ENCODE assay signal across 12 cellular contexts in genomic region chr1:117615474-117615873, GRCh38. TPM values are rescaled to one million over a fixed set of nuclear protein-coding genes. Genes with fewer than 3 reads are reported as not detected.
DNase-seq lines count a peak whose midpoint lies in the region; ATAC-seq and TF ChIP-seq lines count a peak whose summit lies in the region.
"Had no signal": no experiment of that assay in that cellular context is flagged by ENCODE, and none has a peak within 500 bp of the region (broad histone marks: within the 10 kb centered on the region; RNA-seq: fewer than 3 reads in every experiment).

No MANE protein-coding gene starts in this region.

- no peaks in the 10 kb centered on the region for H3K27me3 Mint-ChIP-seq in IgD-negative memory B cell
- no peaks in the 10 kb centered on the region for H3K27me3 Mint-ChIP-seq in activated CD8-positive, alpha-beta memory T cell treated with anti-CD3 and anti-CD28 coated beads, Interleukin-2, amount 10 ng/mL, durations not matched to agents 7 days and 5 days
- no peaks in the 10 kb centered on the region for H3K27me3 Mint-ChIP-seq in natural killer cell treated with Interleukin-12 subunit alpha and Interleukin-12 subunit beta and Interleukin-15 and Interleukin-18, amount 100 ng/mL, for 72 hours
- peaks cover 4% of the 10 kb centered on the region for H3K27me3 Mint-ChIP-seq in endothelial cell (ENCODE audit: unreplicated experiment)
- H3K27me3 Mint-ChIP-seq: stimulated activated naive CD8-positive, alpha-beta T cell treated with anti-CD3 and anti-CD28 coated beads, Interleukin-15, Interleukin-2, amounts not matched to agents 100 ng/mL and 50 ng/mL, for 24 hours had no signal

- H3K9me3 Mint-ChIP-seq in IgD-negative memory B cell (no peaks in the 10 kb centered on the region), endothelial cell (ENCODE audit: unreplicated experiment) (no peaks in the 10 kb centered on the region)
- no peaks in the 10 kb centered on the region for H3K9me3 Mint-ChIP-seq in activated CD8-positive, alpha-beta memory T cell treated with anti-CD3 and anti-CD28 coated beads, Interleukin-2, amount 10 ng/mL, durations not matched to agents 7 days and 5 days (ENCODE audit: low read depth)
- no peaks in the 10 kb centered on the region for H3K9me3 Mint-ChIP-seq in natural killer cell treated with Interleukin-12 subunit alpha and Interleukin-12 subunit beta and Interleukin-15 and Interleukin-18, amount 100 ng/mL, for 72 hours
- H3K9me3 Mint-ChIP-seq: stimulated activated naive CD8-positive, alpha-beta T cell treated with anti-CD3 and anti-CD28 coated beads, Interleukin-15, Interleukin-2, amounts not matched to agents 100 ng/mL and 50 ng/mL, for 24 hours had no signal

- peak overlapping the region; percentile 46 to 63 (median 62) for H3K27ac Mint-ChIP-seq in IgD-negative memory B cell
- no peak overlapping the region for H3K27ac Mint-ChIP-seq in activated CD8-positive, alpha-beta memory T cell treated with anti-CD3 and anti-CD28 coated beads, Interleukin-2, amount 10 ng/mL, durations not matched to agents 7 days and 5 days
- peak overlapping the region; percentile 94 to 95 for H3K27ac Mint-ChIP-seq in natural killer cell treated with Interleukin-12 subunit alpha and Interleukin-12 subunit beta and Interleukin-15 and Interleukin-18, amount 100 ng/mL, for 72 hours
- no peak overlapping the region for H3K27ac Mint-ChIP-seq in endothelial cell (ENCODE audit: unreplicated experiment)
- H3K27ac Mint-ChIP-seq: stimulated activated naive CD8-positive, alpha-beta T cell treated with anti-CD3 and anti-CD28 coated beads, Interleukin-15, Interleukin-2, amounts not matched to agents 100 ng/mL and 50 ng/mL, for 24 hours had no signal

- peak; percentile 59 for ATAC-seq in activated CD8-positive, alpha-beta memory T cell treated with anti-CD3 and anti-CD28 coated beads, Interleukin-2, amount 10 ng/mL, durations not matched to agents 7 days and 5 days
- peak; percentile 87 to 92 for ATAC-seq in natural killer cell treated with Interleukin-12 subunit alpha and Interleukin-12 subunit beta and Interleukin-15 and Interleukin-18, amount 100 ng/mL, for 72 hours
- ATAC-seq in GM19328 (IDR thresholded peaks at IDR 0.05; ENCODE audit: unreplicated experiment) = no peak
- ATAC-seq: left colon had no signal

- H3K36me3 Mint-ChIP-seq in IgD-negative memory B cell (peaks cover 10% of the 10 kb centered on the region), endothelial cell (ENCODE audit: low read depth, unreplicated experiment) (no peaks in the 10 kb centered on the region)
- H3K36me3 Mint-ChIP-seq in activated CD8-positive, alpha-beta memory T cell treated with anti-CD3 and anti-CD28 coated beads, Interleukin-2, amount 10 ng/mL, durations not matched to agents 7 days and 5 days = peaks cover 64% of the 10 kb centered on the region
- peaks cover 50% of the 10 kb centered on the region for H3K36me3 Mint-ChIP-seq in natural killer cell treated with Interleukin-12 subunit alpha and Interleukin-12 subunit beta and Interleukin-15 and Interleukin-18, amount 100 ng/mL, for 72 hours

- peak; percentile 66 for DNase-seq in NCI-H2107 treated with DMSO at 0.1 percent for 48 hours (lab: John Stamatoyannopoulos, UW; ENCODE audit: unreplicated experiment)
- no peak for DNase-seq in NCI-H2107 (lab: John Stamatoyannopoulos, UW)
- peak; percentile 68 for DNase-seq in activated CD8-positive, alpha-beta memory T cell treated with anti-CD3 and anti-CD28 coated beads, Interleukin-2, amount 10 ng/mL, durations not matched to agents 7 days and 5 days
- DNase-seq in natural killer cell treated with Interleukin-12 subunit alpha and Interleukin-12 subunit beta and Interleukin-15 and Interleukin-18, amount 100 ng/mL, for 72 hours (ENCODE audit: low spot score) = peak; percentile 89
- DNase-seq in endothelial cell (ENCODE audit: low spot score) = no peak
- DNase-seq in NCI-H82 (lab: John Stamatoyannopoulos, UW) = no peak
- DNase-seq: amygdala, esophagus squamous epithelium, left colon had no signal

- H3K4me3 Mint-ChIP-seq in IgD-negative memory B cell = peak overlapping the region; percentile 22 to 83 (median 45)
- H3K4me3 Mint-ChIP-seq in activated CD8-positive, alpha-beta memory T cell treated with anti-CD3 and anti-CD28 coated beads, Interleukin-2, amount 10 ng/mL, durations not matched to agents 7 days and 5 days = peak overlapping the region; percentile 1
- peak overlapping the region; percentile 92 for H3K4me3 Mint-ChIP-seq in natural killer cell treated with Interleukin-12 subunit alpha and Interleukin-12 subunit beta and Interleukin-15 and Interleukin-18, amount 100 ng/mL, for 72 hours
- H3K4me3 Mint-ChIP-seq in endothelial cell (ENCODE audit: unreplicated experiment) = no peak overlapping the region
- H3K4me3 Mint-ChIP-seq: stimulated activated naive CD8-positive, alpha-beta T cell treated with anti-CD3 and anti-CD28 coated beads, Interleukin-15, Interleukin-2, amounts not matched to agents 100 ng/mL and 50 ng/mL, for 24 hours had no signal

- peaks cover 66 to 78% (median 77%) of the 10 kb centered on the region in 3 donors for H3K4me1 Mint-ChIP-seq in IgD-negative memory B cell
- H3K4me1 Mint-ChIP-seq in activated CD8-positive, alpha-beta memory T cell treated with anti-CD3 and anti-CD28 coated beads, Interleukin-2, amount 10 ng/mL, durations not matched to agents 7 days and 5 days = peaks cover 81% of the 10 kb centered on the region
- H3K4me1 Mint-ChIP-seq in natural killer cell treated with Interleukin-12 subunit alpha and Interleukin-12 subunit beta and Interleukin-15 and Interleukin-18, amount 100 ng/mL, for 72 hours (ENCODE audit: low read depth in 2 of 2) = peaks cover 86 to 98% of the 10 kb centered on the region in 2 donors
- H3K4me1 Mint-ChIP-seq in endothelial cell (ENCODE audit: unreplicated experiment) = no peaks in the 10 kb centered on the region

- CTCF ChIA-PET in activated CD8-positive, alpha-beta memory T cell treated with anti-CD3 and anti-CD28 coated beads, Interleukin-2, amount 10 ng/mL, durations not matched to agents 7 days and 5 days (lab: Charles Lee) = no interaction called here

- no peak for TF ChIP-seq CTCF in endothelial cell (IDR thresholded peaks at IDR 0.05; ENCODE audit: unreplicated experiment)

RNA-seq across cellular contexts. Expression of gene TENT5C, which starts 9.6 kb away (rescaled TPM):
- polyA plus RNA-seq in IgD-negative memory B cell = 33.4 TPM
- total RNA-seq in activated CD8-positive, alpha-beta memory T cell treated with anti-CD3 and anti-CD28 coated beads, Interleukin-2, amount 10 ng/mL, durations not matched to agents 7 days and 5 days = 10 to 100 TPM; 41.6 to 50.3 TPM
- total RNA-seq in natural killer cell treated with Interleukin-12 subunit alpha and Interleukin-12 subunit beta and Interleukin-15 and Interleukin-18, amount 100 ng/mL, for 72 hours = 10 to 100 TPM; 75.1 to 86.2 TPM
- 0.05 TPM for total RNA-seq in endothelial cell (ENCODE audit: unreplicated experiment)

Comparison
In these comparisons a context has a peak if more than half of its experiments do, and no peak if none do; other contexts are left out.
1. DNase-seq: peak in NCI-H2107 treated with DMSO at 0.1 percent for 48 hours (single experiment), activated CD8-positive, alpha-beta memory T cell treated with anti-CD3 and anti-CD28 coated beads, Interleukin-2, amount 10 ng/mL, durations not matched to agents 7 days and 5 days (single experiment) and natural killer cell treated with Interleukin-12 subunit alpha and Interleukin-12 subunit beta and Interleukin-15 and Interleukin-18, amount 100 ng/mL, for 72 hours (single experiment); none in NCI-H2107 (single experiment), endothelial cell (single experiment) and NCI-H82 (single experiment).
2. H3K27ac Mint-ChIP-seq: peak in IgD-negative memory B cell (3 of 3) and natural killer cell treated with Interleukin-12 subunit alpha and Interleukin-12 subunit beta and Interleukin-15 and Interleukin-18, amount 100 ng/mL, for 72 hours (2 of 2); none in activated CD8-positive, alpha-beta memory T cell treated with anti-CD3 and anti-CD28 coated beads, Interleukin-2, amount 10 ng/mL, durations not matched to agents 7 days and 5 days (single experiment) and endothelial cell (single experiment).
3. RNA of gene TENT5C, which starts 9.6 kb away (total RNA-seq): 75.1 to 86.2 TPM in natural killer cell treated with Interleukin-12 subunit alpha and Interleukin-12 subunit beta and Interleukin-15 and Interleukin-18, amount 100 ng/mL, for 72 hours and 41.6 to 50.3 TPM in activated CD8-positive, alpha-beta memory T cell treated with anti-CD3 and anti-CD28 coated beads, Interleukin-2, amount 10 ng/mL, durations not matched to agents 7 days and 5 days; 0.05 TPM in endothelial cell (single experiment); every median in the first group is over 10 times any median in the second.